1 cellular context compared by ENCODE assay signal in the genomic region with DNA sequence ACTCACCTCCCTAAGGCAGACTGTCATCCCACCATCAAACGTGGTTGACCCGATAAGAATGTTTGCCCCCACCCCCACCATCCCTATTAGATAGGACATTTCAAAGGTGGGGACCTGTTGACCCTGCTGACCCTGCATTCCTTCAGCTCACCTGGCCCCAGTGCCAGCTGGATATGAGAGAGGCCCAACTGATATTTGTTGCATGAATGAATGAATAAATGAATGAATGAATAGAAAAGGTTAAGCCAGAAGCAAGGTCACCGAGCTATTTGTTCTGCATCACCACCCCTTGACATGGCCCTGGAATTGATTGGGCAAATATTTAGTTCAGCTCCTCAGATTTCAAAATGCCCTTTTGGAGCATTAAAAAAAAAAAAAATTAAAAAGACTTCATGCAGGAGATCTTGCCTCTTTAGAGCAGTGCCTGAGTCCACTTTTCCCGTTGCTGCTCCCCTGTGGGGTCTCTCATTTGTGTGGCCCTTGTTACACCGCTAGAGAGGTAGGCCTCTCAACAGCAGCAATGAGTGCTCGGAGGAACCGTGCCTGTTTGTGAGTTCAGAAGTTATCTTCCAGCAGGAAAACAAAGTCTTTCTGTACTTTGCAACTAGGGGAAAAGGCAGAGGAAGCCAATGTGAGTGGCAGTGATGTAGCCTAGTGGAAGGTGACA.
TF ChIP-seq lines count a peak whose summit lies in the region.

No MANE protein-coding gene starts in this region.

TF ChIP-seq in liver, 16 proteins besides CTCF, POLR2A, EP300 and RAD21 (continued from another document):
- TF ChIP-seq, protein P1, sequence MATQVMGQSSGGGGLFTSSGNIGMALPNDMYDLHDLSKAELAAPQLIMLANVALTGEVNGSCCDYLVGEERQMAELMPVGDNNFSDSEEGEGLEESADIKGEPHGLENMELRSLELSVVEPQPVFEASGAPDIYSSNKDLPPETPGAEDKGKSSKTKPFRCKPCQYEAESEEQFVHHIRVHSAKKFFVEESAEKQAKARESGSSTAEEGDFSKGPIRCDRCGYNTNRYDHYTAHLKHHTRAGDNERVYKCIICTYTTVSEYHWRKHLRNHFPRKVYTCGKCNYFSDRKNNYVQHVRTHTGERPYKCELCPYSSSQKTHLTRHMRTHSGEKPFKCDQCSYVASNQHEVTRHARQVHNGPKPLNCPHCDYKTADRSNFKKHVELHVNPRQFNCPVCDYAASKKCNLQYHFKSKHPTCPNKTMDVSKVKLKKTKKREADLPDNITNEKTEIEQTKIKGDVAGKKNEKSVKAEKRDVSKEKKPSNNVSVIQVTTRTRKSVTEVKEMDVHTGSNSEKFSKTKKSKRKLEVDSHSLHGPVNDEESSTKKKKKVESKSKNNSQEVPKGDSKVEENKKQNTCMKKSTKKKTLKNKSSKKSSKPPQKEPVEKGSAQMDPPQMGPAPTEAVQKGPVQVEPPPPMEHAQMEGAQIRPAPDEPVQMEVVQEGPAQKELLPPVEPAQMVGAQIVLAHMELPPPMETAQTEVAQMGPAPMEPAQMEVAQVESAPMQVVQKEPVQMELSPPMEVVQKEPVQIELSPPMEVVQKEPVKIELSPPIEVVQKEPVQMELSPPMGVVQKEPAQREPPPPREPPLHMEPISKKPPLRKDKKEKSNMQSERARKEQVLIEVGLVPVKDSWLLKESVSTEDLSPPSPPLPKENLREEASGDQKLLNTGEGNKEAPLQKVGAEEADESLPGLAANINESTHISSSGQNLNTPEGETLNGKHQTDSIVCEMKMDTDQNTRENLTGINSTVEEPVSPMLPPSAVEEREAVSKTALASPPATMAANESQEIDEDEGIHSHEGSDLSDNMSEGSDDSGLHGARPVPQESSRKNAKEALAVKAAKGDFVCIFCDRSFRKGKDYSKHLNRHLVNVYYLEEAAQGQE (IDR thresholded peaks at IDR 0.05): no peak
- TF ChIP-seq FOXA2 (IDR thresholded peaks at IDR 0.05) (no peak), SP1 (IDR thresholded peaks at IDR 0.05) (peak; percentile 59), HNF4G (IDR thresholded peaks at IDR 0.05) (no peak), GABPA (IDR thresholded peaks at IDR 0.05 in 1 of 2, conservative IDR thresholded peaks at IDR 0.05 in 1 of 2) (no peak), YY1 (IDR thresholded peaks at IDR 0.05) (no peak), FOXA1 (IDR thresholded peaks at IDR 0.05) (no peak), JUND (IDR thresholded peaks at IDR 0.05) (peak in 1 of 2 donors; percentile 38)
